In the genomic region with DNA sequence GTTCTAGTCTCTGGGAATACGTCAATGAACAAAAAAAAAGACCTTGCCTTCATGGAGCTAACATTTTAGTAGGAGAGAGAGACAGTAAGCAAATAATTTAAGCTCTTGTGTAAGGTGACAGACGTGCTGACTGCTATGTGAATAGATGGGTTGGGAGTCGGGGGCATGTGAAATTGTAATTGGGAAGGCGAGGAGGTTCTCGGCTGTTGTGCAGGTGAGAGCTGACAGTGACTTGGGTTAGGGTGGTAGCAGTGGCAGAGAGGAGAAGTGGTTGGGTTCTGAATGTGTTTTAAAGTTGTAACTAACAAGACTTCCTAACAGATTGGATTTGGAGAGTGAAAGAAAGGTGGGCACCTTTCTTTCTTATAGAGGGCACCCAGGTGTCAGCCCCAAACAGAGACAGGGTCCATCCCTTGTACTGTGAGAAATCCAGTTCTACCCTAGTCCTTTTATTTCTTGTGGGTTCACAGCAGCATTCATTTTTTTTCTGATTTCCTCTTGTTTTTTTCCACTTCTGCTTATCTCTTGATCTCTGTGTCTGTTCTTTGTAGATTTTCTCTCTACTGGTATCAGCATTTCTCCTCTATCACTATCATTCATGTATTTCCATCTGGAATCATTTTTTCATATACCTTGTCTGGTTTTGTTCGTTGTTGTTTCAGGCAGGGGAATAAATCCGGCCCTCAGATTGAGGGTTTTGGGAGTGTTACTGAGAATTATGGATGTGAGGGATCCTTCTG, we compare ENCODE assay signal across 2 cellular contexts.
TF ChIP-seq lines count a peak whose summit lies in the region.

No MANE protein-coding gene starts in this region.

TF ChIP-seq in SK-N-SH treated with all-trans-retinoic acid at 6 μM for 48 hours, 23 proteins besides CTCF, POLR2A, EP300 and RAD21:
- TF ChIP-seq ESRRG (CRISPR knock-in tag; IDR thresholded peaks at IDR 0.05) (no peak), ARNTL (CRISPR knock-in tag; IDR thresholded peaks at IDR 0.05; ENCODE audit: borderline replicate concordance, low read depth) (no peak), ZNF565 (CRISPR knock-in tag; conservative IDR thresholded peaks at IDR 0.05; ENCODE audit: low read depth) (no peak), TCF4 (CRISPR knock-in tag; IDR thresholded peaks at IDR 0.05; ENCODE audit: borderline replicate concordance) (peak; percentile 63; the same call in 1 of the 2 replicates)

TF ChIP-seq in K562, 482 proteins besides CTCF, POLR2A, EP300 and RAD21:
- TF ChIP-seq KDM4B (IDR thresholded peaks at IDR 0.05; ENCODE audit: borderline replicate concordance in 2 of 2, low read depth in 1 of 2) (no peak), ZNF586 (CRISPR knock-in tag; conservative IDR thresholded peaks at IDR 0.05) (0 out of 2 replicates have a peak, but pooled peaks have one; percentile 16), RBM14 (IDR thresholded peaks at IDR 0.05; ENCODE audit: borderline replicate concordance, insufficient read depth, low read depth, low read length) (no peak), CBFA2T3 (IDR thresholded peaks at IDR 0.05) (peak; percentile 37; the same call in 1 of the 2 replicates), HDAC8 (tag; IDR thresholded peaks at IDR 0.05) (no peak), GATA2 (CRISPR knock-in tag; IDR thresholded peaks at IDR 0.05) (0 out of 2 replicates have a peak, but pooled peaks have one; percentile 35), ZNF324 (CRISPR knock-in tag; IDR thresholded peaks at IDR 0.05) (no peak), POLR2AphosphoS2 (IDR thresholded peaks at IDR 0.05; ENCODE audit: low read length) (peak; percentile 61; the same call in 1 of the 2 replicates), POLR2B (IDR thresholded peaks at IDR 0.05; ENCODE audit: low read depth, partially characterized antibody) (peak; percentile 29), PCBP2 (IDR thresholded peaks at IDR 0.05; ENCODE audit: low read depth, low read length, poor library complexity, severe bottlenecking) (no peak), SP1 (CRISPR knock-in tag; IDR thresholded peaks at IDR 0.05) (no peak)
- TF ChIP-seq, protein P1, sequence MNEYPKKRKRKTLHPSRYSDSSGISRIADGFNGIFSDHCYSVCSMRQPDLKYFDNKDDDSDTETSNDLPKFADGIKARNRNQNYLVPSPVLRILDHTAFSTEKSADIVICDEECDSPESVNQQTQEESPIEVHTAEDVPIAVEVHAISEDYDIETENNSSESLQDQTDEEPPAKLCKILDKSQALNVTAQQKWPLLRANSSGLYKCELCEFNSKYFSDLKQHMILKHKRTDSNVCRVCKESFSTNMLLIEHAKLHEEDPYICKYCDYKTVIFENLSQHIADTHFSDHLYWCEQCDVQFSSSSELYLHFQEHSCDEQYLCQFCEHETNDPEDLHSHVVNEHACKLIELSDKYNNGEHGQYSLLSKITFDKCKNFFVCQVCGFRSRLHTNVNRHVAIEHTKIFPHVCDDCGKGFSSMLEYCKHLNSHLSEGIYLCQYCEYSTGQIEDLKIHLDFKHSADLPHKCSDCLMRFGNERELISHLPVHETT (CRISPR knock-in tag; conservative IDR thresholded peaks at IDR 0.05 in 1 of 2, IDR thresholded peaks at IDR 0.05 in 1 of 2), result no peak
TF ChIP-seq in K562: peak in this region for 5.
